1 cellular context compared by ENCODE assay signal in genomic region chr2:200203381-200203827, GRCh38.
TF ChIP-seq lines count a peak whose summit lies in the region.

No MANE protein-coding gene starts in this region.

TF ChIP-seq in H1, 55 proteins besides CTCF, POLR2A, EP300 and RAD21 (continued from another document):
- TF ChIP-seq CHD7 (IDR thresholded peaks at IDR 0.05; ENCODE audit: insufficient replicate concordance, low read length) (peak; percentile 87), EGR1 (IDR thresholded peaks at IDR 0.05; ENCODE audit: borderline replicate concordance, low read depth, low read length) (no peak), TEAD4 (IDR thresholded peaks at IDR 0.05; ENCODE audit: low read depth, low read length) (peak; percentile 98), MAX (IDR thresholded peaks at IDR 0.05) (peak; percentile 30; the same call in 1 of the 2 replicates), NANOG (IDR thresholded peaks at IDR 0.05; ENCODE audit: insufficient read depth, low read depth, low read length, poor library complexity, severe bottlenecking) (peak; percentile 85), SP4 (IDR thresholded peaks at IDR 0.05; ENCODE audit: low read length) (no peak), CREB1 (IDR thresholded peaks at IDR 0.05) (0 out of 2 replicates have a peak, but pooled peaks have one; percentile 23), TBP (IDR thresholded peaks at IDR 0.05; ENCODE audit: low read depth, low read length) (peak; percentile 66), SP1 (IDR thresholded peaks at IDR 0.05; ENCODE audit: low read depth, low read length) (peak; percentile 90), E2F6 (IDR thresholded peaks at IDR 0.05) (no peak; the same call in 1 of the 2 replicates), HDAC2 (IDR thresholded peaks at IDR 0.05; ENCODE audit: borderline replicate concordance in 1 of 2, low read depth in 2 of 2, low read length in 2 of 2) (peak in 1 of 2 experiments; percentile 24; a peak in 1 of 4 replicates), JUND (IDR thresholded peaks at IDR 0.05; ENCODE audit: low read length) (no peak), FOSL1 (IDR thresholded peaks at IDR 0.05; ENCODE audit: insufficient read depth, low read depth, low read length) (no peak), ASH2L (IDR thresholded peaks at IDR 0.05; ENCODE audit: low read length) (peak; percentile 35), POLR2AphosphoS5 (IDR thresholded peaks at IDR 0.05; ENCODE audit: low read depth, low read length) (0 out of 2 replicates have a peak, but pooled peaks have one; percentile 47), RBBP5 (IDR thresholded peaks at IDR 0.05; ENCODE audit: borderline replicate concordance, low read depth, low read length) (no peak), CEBPB (IDR thresholded peaks at IDR 0.05; ENCODE audit: low read depth, low read length) (0 out of 2 replicates have a peak, but pooled peaks have one; percentile 24), POU5F1 (IDR thresholded peaks at IDR 0.05; ENCODE audit: low read depth, low read length) (0 out of 2 replicates have a peak, but pooled peaks have one; percentile 31), CTBP2 (IDR thresholded peaks at IDR 0.05; ENCODE audit: borderline replicate concordance, insufficient read depth, insufficient read length, low read length) (no peak), CHD2 (IDR thresholded peaks at IDR 0.05; ENCODE audit: low read length) (no peak), GTF2F1 (IDR thresholded peaks at IDR 0.05; ENCODE audit: borderline replicate concordance, low read depth, low read length) (no peak), SIX5 (IDR thresholded peaks at IDR 0.05; ENCODE audit: low read depth, low read length) (no peak)
TF ChIP-seq in H1: peak in this region for 13.
